Comparison of ENCODE assay signal across 9 cellular contexts in genomic region chr7:151877911-151878835, GRCh38. TPM values are rescaled to one million over a fixed set of nuclear protein-coding genes. Genes with fewer than 3 reads are reported as not detected.
A peak's percentile ranks its signal among the peaks of the same experiment; 100 is the strongest.
DNase-seq lines count a peak whose midpoint lies in the region; TF ChIP-seq lines count a peak whose summit lies in the region.
"Had no signal": no experiment of that assay in that cellular context is flagged by ENCODE, and none has a peak within 500 bp of the region (broad histone marks: within the 10 kb centered on the region; RNA-seq: fewer than 3 reads in every experiment).

No MANE protein-coding gene starts in this region.

- H3K27me3 ChIP-seq in mammary epithelial cell (ENCODE audit: insufficient read depth, low read length) (peaks cover 22% of the 10 kb centered on the region), muscle layer of duodenum (ENCODE audit: low read depth, low read length) (no peaks in the 10 kb centered on the region)

- H3K36me3 Mint-ChIP-seq in MCF 10A (ENCODE audit: insufficient read depth, unreplicated experiment): peaks cover 5% of the 10 kb centered on the region

- peaks cover 11% of the 10 kb centered on the region for H3K27me3 Mint-ChIP-seq in MCF 10A (ENCODE audit: insufficient read depth, unreplicated experiment)

- H3K4me2 ChIP-seq in mammary epithelial cell (ENCODE audit: insufficient read depth, low read depth, low read length): no peak overlapping the region

- peaks cover 21% of the 10 kb centered on the region for H3K4me1 ChIP-seq in mammary epithelial cell (ENCODE audit: insufficient read depth, low read length)
- peaks cover 0 to 18% of the 10 kb centered on the region in 2 donors for H3K4me1 ChIP-seq in muscle layer of duodenum (ENCODE audit: control insufficient read depth in 1 of 2, insufficient read depth in 2 of 2, low read length in 2 of 2)
- no peaks in the 10 kb centered on the region for H3K4me1 ChIP-seq in urinary bladder (ENCODE audit: insufficient read depth)

- dilution Hi-C loops in mammary epithelial cell (cut with HindIII; ENCODE audit: low sequenced_read_pairs): no loop called here

- TF ChIP-seq CTCF in MCF 10A (IDR thresholded peaks at IDR 0.05; ENCODE audit: unreplicated experiment): no peak
- no peak for TF ChIP-seq CTCF in mammary epithelial cell (conservative IDR thresholded peaks at IDR 0.05 in 1 of 2, IDR thresholded peaks at IDR 0.05 in 1 of 2; ENCODE audit: extremely low read depth in 1 of 2, insufficient read depth in 1 of 2, low read depth in 1 of 2, low read length in 2 of 2)

- peak overlapping the region; percentile 88 for H3K4me3 Mint-ChIP-seq in MCF 10A (ENCODE audit: unreplicated experiment)

- no peaks in the 10 kb centered on the region for H3K4me1 Mint-ChIP-seq in MCF 10A (ENCODE audit: insufficient read depth, unreplicated experiment)

- H3K36me3 ChIP-seq in mammary epithelial cell (ENCODE audit: insufficient read depth, low read length) (no peaks in the 10 kb centered on the region), muscle layer of duodenum (ENCODE audit: control insufficient read depth in 1 of 2, insufficient read depth in 2 of 2, low read length in 2 of 2) (no peaks in the 10 kb centered on the region), urinary bladder (ENCODE audit: insufficient read depth) (no peaks in the 10 kb centered on the region)

- H3K27ac ChIP-seq in mammary epithelial cell (ENCODE audit: insufficient read depth, low read depth, low read length) (no peak overlapping the region), cingulate gyrus (ENCODE audit: low read depth, low read length) (peak overlapping the region; percentile 10), muscle layer of duodenum (ENCODE audit: low read length) (no peak overlapping the region), urinary bladder (ENCODE audit: low read depth) (no peak overlapping the region)

- no peak overlapping the region for H3K27ac Mint-ChIP-seq in MCF 10A (ENCODE audit: low read depth, unreplicated experiment)

- CTCF ChIA-PET in MCF 10A (lab: Yijun Ruan, JAX): interaction anchor here (1.1 kb wide), 1 partner anchor 46 kb away, joined by 3 read pairs; no protein-coding TSS in a partner anchor
- CTCF ChIA-PET in mammary epithelial cell (lab: Charles Lee; ENCODE audit: low non-redundant PET): no interaction called here

- BruUV-seq in MCF 10A (replicated peaks; lab: Mats Ljungman, UMichigan): no TSS peak
- no TSS peak for BruUV-seq in mammary epithelial cell (replicated peaks; lab: Mats Ljungman, UMichigan)

- no peak overlapping the region for H3K4me3 ChIP-seq in mammary epithelial cell (replicated peaks in 1 of 3; ENCODE audit: insufficient read depth in 1 of 3, low read depth in 2 of 3, low read length in 3 of 3)
- H3K4me3 ChIP-seq in muscle layer of duodenum (ENCODE audit: low read depth in 1 of 2, low read length in 2 of 2): peak overlapping the region; percentile 46 to 93
- peak overlapping the region; percentile 90 for H3K4me3 ChIP-seq in urinary bladder (ENCODE audit: low read depth, low read length)

- no peaks in the 10 kb centered on the region for H3K79me2 ChIP-seq in mammary epithelial cell (ENCODE audit: insufficient read depth, low read length)

- no peaks in the 10 kb centered on the region for H4K20me1 ChIP-seq in mammary epithelial cell (ENCODE audit: insufficient read depth, low read length)

- no peaks in the 10 kb centered on the region for H3K9me3 Mint-ChIP-seq in MCF 10A (ENCODE audit: unreplicated experiment)

- POLR2A ChIA-PET in MCF 10A (lab: Yijun Ruan, JAX): interaction anchor here (1.0 to 2.7 kb wide), 3 partner anchors 45 to 54 kb away, joined by 3 to 20 read pairs (median 8); no protein-coding TSS in a partner anchor

- DNase-seq in MCF 10A (ENCODE audit: unreplicated experiment) (no peak), mammary epithelial cell (no peak), NCI-H2171 treated with DMSO at 0.1 percent for 48 hours (lab: John Stamatoyannopoulos, UW) (no peak), G401 (ENCODE audit: low spot score) (no peak), SKM-1 (lab: John Stamatoyannopoulos, UW; ENCODE audit: unreplicated experiment) (no peak)
- DNase-seq: T1000 had no signal

- in situ Hi-C loops in mammary epithelial cell (cut with MboI; ENCODE audit: low sequenced_read_pairs in 2 of 2) (no loop called here), G401 (cut with HindIII; ENCODE audit: low sequenced_read_pairs) (no loop called here)

- H3K9ac ChIP-seq in mammary epithelial cell (ENCODE audit: insufficient read depth, low read length): no peak overlapping the region

- intact Hi-C loops in MCF 10A (cut with micrococcal nuclease) (loop anchor here (2.0 to 10.0 kb wide), 4 partner anchors 54 to 267 kb away; partner anchors contain the start of gene GALNT11), mammary epithelial cell (cut with micrococcal nuclease) (no loop called here)

- H2AFZ ChIP-seq in mammary epithelial cell (ENCODE audit: low read depth, low read length): no peak overlapping the region

- H3K9me3 ChIP-seq in mammary epithelial cell (replicated peaks; ENCODE audit: insufficient read depth, low read length): no peaks in the 10 kb centered on the region
- no peaks in the 10 kb centered on the region for H3K9me3 ChIP-seq in muscle layer of duodenum (ENCODE audit: control insufficient read depth in 1 of 2, low read length in 2 of 2)

- 62% methylated on average over 8 of the region's 30 CpGs for WGBS in mammary epithelial cell (ENCODE audit: low coverage, missing lambda C conversion rate)
- WGBS in urinary bladder: 13% methylated on average over 30 of the region's 30 CpGs

RNA-seq across cellular contexts. Expression of gene PRKAG2, which starts 1.3 kb away (rescaled TPM):
- total RNA-seq in MCF 10A (2022) (62.5 and 73.9 TPM in 2 replicates), mammary epithelial cell (10 to 100 TPM; 30.3 to 37.1 TPM), urinary bladder (37.9 TPM)
- polyA plus RNA-seq in mammary epithelial cell (30.2 TPM), urinary bladder (71.6 TPM)
- polyA minus RNA-seq in mammary epithelial cell: 30.7 TPM
- total RNA-seq in G401 (2014; rRNA removed; shearing (Covaris generic)): 92.4 and 97.3 TPM in 2 replicates

Comparison
In these comparisons a context has a peak if more than half of its experiments do, and no peak if none do; other contexts are left out.
1. H3K4me3 ChIP-seq: peak in muscle layer of duodenum (2 of 2) and urinary bladder (single experiment); none in mammary epithelial cell (0 of 3).